Comparison of ENCODE assay signal across 27 cellular contexts in genomic region chr2:103176289-103176915, GRCh38.
"Had no signal": no experiment of that assay in that cellular context is flagged by ENCODE, and none has a peak within 500 bp of the region (broad histone marks: within the 10 kb centered on the region; RNA-seq: fewer than 3 reads in every experiment).

No MANE protein-coding gene starts in this region.

- H3K4me3 ChIP-seq: colonic mucosa, heart left ventricle, sigmoid colon, thoracic aorta had no signal

- DNase-seq: activated CD4-positive, alpha-beta T cell treated with anti-CD3 and anti-CD28 coated beads for 36 hours; activated CD4-positive, alpha-beta T cell treated with anti-CD3 and anti-CD28 coated beads, Interleukin-2, amount 50 U/mL, for 4 hours; activated CD4-positive, CD25-positive, alpha-beta regulatory T cell; activated CD8-positive, alpha-beta memory T cell treated with anti-CD3 and anti-CD28 coated beads for 24 hours; activated gamma-delta T cell; activated naive CD4-positive, alpha-beta T cell treated with anti-CD3 and anti-CD28 coated beads, Interleukin-2, amount 10 ng/mL, durations not matched to agents 7 days and 5 days; activated naive CD8-positive, alpha-beta T cell treated with anti-CD3 and anti-CD28 coated beads, Interleukin-2, amount 10 ng/mL, durations not matched to agents 7 days and 5 days; activated T-cell treated with anti-CD3 and anti-CD28 coated beads, Interleukin-2, amount 50 U/mL, for 24 hours; colonic mucosa; effector memory CD8-positive, alpha-beta T cell; foreskin keratinocyte; heart left ventricle; immature natural killer cell; kidney; left colon; mammary epithelial cell; natural killer cell; sigmoid colon; small intestine; stimulated activated CD4-positive, alpha-beta T cell treated with anti-CD3 and anti-CD28 coated beads, Interleukin-4, amount 100 ng/mL, for 24 hours; T-helper 1 cell; trophoblast cell had no signal

- FAIRE-seq: bronchial epithelial cell, endothelial cell of umbilical vein, kidney, small intestine, urothelium cell line had no signal

- H3K27ac ChIP-seq: colonic mucosa, foreskin keratinocyte, heart left ventricle, neutrophil, sigmoid colon, thoracic aorta had no signal

- H3K27me3 ChIP-seq: colonic mucosa, foreskin keratinocyte, neutrophil, sigmoid colon had no signal

- H3K4me1 ChIP-seq: colonic mucosa, foreskin keratinocyte, heart left ventricle had no signal

- H3K9me3 ChIP-seq: colonic mucosa, heart left ventricle, neutrophil, thoracic aorta had no signal

- H3K36me3 ChIP-seq: colonic mucosa, heart left ventricle, neutrophil, sigmoid colon, thoracic aorta had no signal
